In the genomic region with DNA sequence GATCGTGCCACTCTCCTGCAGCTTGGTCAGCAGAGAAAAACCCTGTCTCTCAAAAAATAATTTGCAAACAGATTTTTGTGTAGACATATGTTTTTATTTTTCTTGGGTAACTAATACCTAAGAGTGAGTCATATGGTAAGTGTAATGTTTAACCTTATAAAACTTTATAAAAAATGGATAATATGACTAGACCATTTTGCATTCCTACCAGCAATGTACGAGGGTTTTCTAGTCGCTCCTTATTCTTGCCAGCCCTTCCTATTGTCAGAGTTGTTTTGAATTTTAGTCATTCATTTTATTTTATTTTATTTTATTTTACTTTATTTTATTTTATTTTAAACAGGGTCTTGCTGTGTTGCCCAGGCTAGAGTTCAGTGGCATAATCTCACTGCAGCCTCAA, we compare ENCODE assay signal across 28 cellular contexts. TPM values are rescaled to one million over a fixed set of nuclear protein-coding genes. Genes with fewer than 3 reads are reported as not detected.
DNase-seq lines count a peak whose midpoint lies in the region; ATAC-seq, FAIRE-seq and TF ChIP-seq lines count a peak whose summit lies in the region.
"Had no signal": no experiment of that assay in that cellular context is flagged by ENCODE, and none has a peak within 500 bp of the region (broad histone marks: within the 10 kb centered on the region; RNA-seq: fewer than 3 reads in every experiment).

No MANE protein-coding gene starts in this region.

- H3K27ac Mint-ChIP-seq in CD4-positive, alpha-beta T cell = no peak overlapping the region
- H3K27ac Mint-ChIP-seq: HFFc6; T-cell; T-helper 2 cell treated with Interferon-gamma antibody and Interleukin-4, amounts not matched to agents 5 μg/mL and 100 μg/mL, for 36 hours had no signal

- no peaks in the 10 kb centered on the region for H3K4me1 Mint-ChIP-seq in CD4-positive, alpha-beta T cell (ENCODE audit: low read depth)

- no peak for ATAC-seq in HG03432 (IDR thresholded peaks at IDR 0.05; ENCODE audit: unreplicated experiment)
- no peak for ATAC-seq in CD4-positive, alpha-beta T cell (ENCODE audit: poor library complexity)
- ATAC-seq: K562, T-cell had no signal

- H3K27ac ChIP-seq in CD4-positive, alpha-beta T cell (ENCODE audit: low read depth, low read length) = no peak overlapping the region
- H3K27ac ChIP-seq: C4-2B had no signal

- H3K27me3 ChIP-seq in CD4-positive, alpha-beta T cell (ENCODE audit: control insufficient read depth, insufficient read depth, low read length) = no peaks in the 10 kb centered on the region

- intact Hi-C loops in CD4-positive, alpha-beta T cell (cut with DNase I, micrococcal nuclease) = no loop called here

- H3K4me3 Mint-ChIP-seq in CD4-positive, alpha-beta T cell = no peak overlapping the region
- H3K4me3 Mint-ChIP-seq: HFFc6; T-cell; T-helper 2 cell treated with Interferon-gamma antibody and Interleukin-4, amounts not matched to agents 5 μg/mL and 100 μg/mL, for 36 hours had no signal

- no peaks in the 10 kb centered on the region for H3K27me3 Mint-ChIP-seq in CD4-positive, alpha-beta T cell
- H3K27me3 Mint-ChIP-seq: T-cell had no signal

- peaks cover 11% of the 10 kb centered on the region for H3K36me3 Mint-ChIP-seq in CD4-positive, alpha-beta T cell (ENCODE audit: low read depth)

- CTCF ChIA-PET in CD4-positive, alpha-beta T cell (lab: Charles Lee) = no interaction called here

- H3K9me3 Mint-ChIP-seq in CD4-positive, alpha-beta T cell = no peaks in the 10 kb centered on the region
- H3K9me3 Mint-ChIP-seq: HFFc6; T-cell; T-helper 2 cell treated with Interferon-gamma antibody and Interleukin-4, amounts not matched to agents 5 μg/mL and 100 μg/mL, for 36 hours had no signal

- peak; percentile 1 for DNase-seq in NCI-H2171 treated with DMSO at 0.1 percent for 48 hours (lab: John Stamatoyannopoulos, UW)
- no peak for DNase-seq in NCI-H2171 (lab: John Stamatoyannopoulos, UW)
- DNase-seq in HCEC 1CT = peak; percentile 55
- DNase-seq in RCC 7860 (ENCODE audit: low spot score) = peak; percentile 42
- DNase-seq in iris pigment epithelial cell (ENCODE audit: low read depth) = peak; percentile 6
- no peak for DNase-seq in germinal center (ENCODE audit: low spot score)
- no peak for DNase-seq in CD4-positive, alpha-beta T cell
- DNase-seq: DMS53, EL, GF-D8, H7, HFFc6, MV-4-11, NCI-H1105 treated with DMSO at 0.1 percent for 48 hours, NCI-H187, NCI-H2107, NCI-H226, NCI-H524 treated with DMSO at 0.1 percent for 48 hours, NCI-H82, SHP77, T-cell had no signal

- no peak for FAIRE-seq in RCC 7860 (lab: Jason Lieb, UNC)
- FAIRE-seq: D721Med, K562 had no signal

- POLR2A ChIA-PET in CD4-positive, alpha-beta T cell (lab: Charles Lee) = no interaction called here

- no peaks in the 10 kb centered on the region for H3K9me3 ChIP-seq in CD4-positive, alpha-beta T cell (ENCODE audit: control insufficient read depth, low read length)

- no peak for TF ChIP-seq CTCF in CD4-positive, alpha-beta T cell (IDR thresholded peaks at IDR 0.05)

RNA-seq across cellular contexts. Expression of gene RABGAP1, which starts 37.8 kb away (rescaled TPM):
- total RNA-seq in CD4-positive, alpha-beta T cell = 10 to 100 TPM; 20.6 to 24.9 TPM

RNA-seq across cellular contexts. Expression of gene ZBTB26, which starts 47.3 kb away (rescaled TPM):
- total RNA-seq in CD4-positive, alpha-beta T cell = 1 to 10 TPM; 4.8 to 6.0 TPM

RNA-seq across cellular contexts. Expression of gene GPR21, which starts 54.9 kb away (rescaled TPM):
- total RNA-seq in CD4-positive, alpha-beta T cell = under 1 TPM; 0.74 to 0.89 TPM
- total RNA-seq: A172, RPMI7951 had no signal

Comparison
In these comparisons a context has a peak if more than half of its experiments do, and no peak if none do; other contexts are left out.
1. DNase-seq: peak in NCI-H2171 treated with DMSO at 0.1 percent for 48 hours (single experiment), HCEC 1CT (single experiment), RCC 7860 (single experiment) and iris pigment epithelial cell (single experiment); none in NCI-H2171 (single experiment), germinal center (single experiment) and CD4-positive, alpha-beta T cell (0 of 10).